Comparison of ENCODE assay signal across 27 cellular contexts in genomic region chr15:68214838-68215234, GRCh38.
"Had no signal": no experiment of that assay in that cellular context is flagged by ENCODE, and none has a peak within 500 bp of the region (broad histone marks: within the 10 kb centered on the region; RNA-seq: fewer than 3 reads in every experiment).

No MANE protein-coding gene starts in this region.

- H3K27me3 Mint-ChIP-seq: activated CD4-positive, alpha-beta T cell treated with anti-CD3 and anti-CD28 coated beads, Interleukin-2, amount 10 ng/mL, durations not matched to agents 7 days and 5 days; activated CD8-positive, alpha-beta memory T cell treated with anti-CD3 and anti-CD28 coated beads, Interleukin-2, amount 10 ng/mL, durations not matched to agents 7 days and 5 days; activated CD8-positive, alpha-beta T cell treated with anti-CD3 and anti-CD28 coated beads for 36 hours; activated naive CD4-positive, alpha-beta T cell treated with anti-CD3 and anti-CD28 coated beads, Interleukin-2, amount 50 U/mL, for 24 hours; naive thymus-derived CD8-positive, alpha-beta T cell; stimulated activated naive CD8-positive, alpha-beta T cell treated with anti-CD3 and anti-CD28 coated beads, Interleukin-15, Interleukin-2, amounts not matched to agents 100 ng/mL and 50 ng/mL, for 24 hours; T-cell had no signal

- ATAC-seq: activated CD8-positive, alpha-beta memory T cell treated with anti-CD3 and anti-CD28 coated beads, Interleukin-2, amount 10 ng/mL, durations not matched to agents 7 days and 5 days; activated CD8-positive, alpha-beta T cell treated with anti-CD3 and anti-CD28 coated beads for 36 hours; gastroesophageal sphincter; left cardiac atrium; naive thymus-derived CD8-positive, alpha-beta T cell; T-cell had no signal

- FAIRE-seq: astrocyte, islet of Langerhans, TTC549 had no signal

- H3K4me1 ChIP-seq: prostate gland had no signal

- H3K27me3 ChIP-seq: esophagus squamous epithelium, gastroesophageal sphincter, neural progenitor cell, thyroid gland had no signal

- H3K4me2 ChIP-seq: neural progenitor cell had no signal

- H3K4me1 Mint-ChIP-seq: endodermal cell, mesothelial cell of epicardium had no signal

- H3K27ac ChIP-seq: esophagus squamous epithelium, gastroesophageal sphincter, neural progenitor cell, prostate gland, thyroid gland, WERI-Rb-1 had no signal

- H3K9ac ChIP-seq: neural progenitor cell had no signal

- H3K9me3 ChIP-seq: esophagus squamous epithelium, gastroesophageal sphincter, prostate gland, thyroid gland had no signal

- H3K4me3 ChIP-seq: esophagus squamous epithelium, gastroesophageal sphincter, lung, neural progenitor cell, prostate gland, thyroid gland had no signal

- H3K27ac Mint-ChIP-seq: activated CD4-positive, alpha-beta T cell treated with anti-CD3 and anti-CD28 coated beads, Interleukin-2, amount 10 ng/mL, durations not matched to agents 7 days and 5 days; activated CD8-positive, alpha-beta memory T cell treated with anti-CD3 and anti-CD28 coated beads, Interleukin-2, amount 10 ng/mL, durations not matched to agents 7 days and 5 days; activated CD8-positive, alpha-beta T cell treated with anti-CD3 and anti-CD28 coated beads for 36 hours; activated naive CD4-positive, alpha-beta T cell treated with anti-CD3 and anti-CD28 coated beads, Interleukin-2, amount 50 U/mL, for 24 hours; endodermal cell; mesothelial cell of epicardium; neural progenitor cell; stimulated activated naive CD8-positive, alpha-beta T cell treated with anti-CD3 and anti-CD28 coated beads, Interleukin-15, Interleukin-2, amounts not matched to agents 100 ng/mL and 50 ng/mL, for 24 hours; T-cell; T-helper 2 cell treated with Interferon-gamma antibody and Interleukin-4, amounts not matched to agents 5 μg/mL and 100 μg/mL, for 36 hours had no signal

- H2AFZ ChIP-seq: neural progenitor cell had no signal

- H3K4me3 Mint-ChIP-seq: activated CD4-positive, alpha-beta T cell treated with anti-CD3 and anti-CD28 coated beads, Interleukin-2, amount 10 ng/mL, durations not matched to agents 7 days and 5 days; activated CD8-positive, alpha-beta memory T cell treated with anti-CD3 and anti-CD28 coated beads, Interleukin-2, amount 10 ng/mL, durations not matched to agents 7 days and 5 days; activated CD8-positive, alpha-beta T cell treated with anti-CD3 and anti-CD28 coated beads for 36 hours; activated naive CD4-positive, alpha-beta T cell treated with anti-CD3 and anti-CD28 coated beads, Interleukin-2, amount 50 U/mL, for 24 hours; endodermal cell; mesothelial cell of epicardium; naive thymus-derived CD8-positive, alpha-beta T cell; neural progenitor cell; stimulated activated naive CD8-positive, alpha-beta T cell treated with anti-CD3 and anti-CD28 coated beads, Interleukin-15, Interleukin-2, amounts not matched to agents 100 ng/mL and 50 ng/mL, for 24 hours; T-cell; T-helper 2 cell treated with Interferon-gamma antibody and Interleukin-4, amounts not matched to agents 5 μg/mL and 100 μg/mL, for 36 hours had no signal

- H3K9me3 Mint-ChIP-seq: activated CD4-positive, alpha-beta T cell treated with anti-CD3 and anti-CD28 coated beads, Interleukin-2, amount 10 ng/mL, durations not matched to agents 7 days and 5 days; activated CD8-positive, alpha-beta T cell treated with anti-CD3 and anti-CD28 coated beads for 36 hours; activated naive CD4-positive, alpha-beta T cell treated with anti-CD3 and anti-CD28 coated beads, Interleukin-2, amount 50 U/mL, for 24 hours; endodermal cell; mesothelial cell of epicardium; naive thymus-derived CD8-positive, alpha-beta T cell; neural progenitor cell; stimulated activated naive CD8-positive, alpha-beta T cell treated with anti-CD3 and anti-CD28 coated beads, Interleukin-15, Interleukin-2, amounts not matched to agents 100 ng/mL and 50 ng/mL, for 24 hours; T-cell; T-helper 2 cell treated with Interferon-gamma antibody and Interleukin-4, amounts not matched to agents 5 μg/mL and 100 μg/mL, for 36 hours had no signal

- H3K36me3 ChIP-seq: neural progenitor cell, prostate gland had no signal

- DNase-seq: activated CD4-positive, alpha-beta T cell treated with anti-CD3 and anti-CD28 coated beads, Interleukin-2, amount 10 ng/mL, durations not matched to agents 7 days and 5 days; activated CD4-positive, CD25-positive, alpha-beta regulatory T cell treated with anti-CD3 and anti-CD28 coated beads, Interleukin-2, amount 50 U/mL, for 72 hours; activated CD8-positive, alpha-beta memory T cell treated with anti-CD3 and anti-CD28 coated beads, Interleukin-2, amount 10 ng/mL, durations not matched to agents 7 days and 5 days; activated CD8-positive, alpha-beta T cell treated with anti-CD3 and anti-CD28 coated beads for 36 hours; activated gamma-delta T cell treated with Interleukin-2 at 50 U/mL for 16 hours; activated T-cell treated with anti-CD3 and anti-CD28 coated beads for 4 hours; cortex of kidney; esophagus squamous epithelium; stimulated activated CD4-positive, alpha-beta T cell treated with anti-CD3 and anti-CD28 coated beads, Interleukin-1b, Interleukin-23, amount 100 ng/mL, for 48 hours; substantia nigra; T-cell; thyroid gland; WERI-Rb-1 had no signal
